Comparison of ENCODE assay signal across 31 cellular contexts in genomic region chr17:67003231-67003630, GRCh38. TPM values are rescaled to one million over a fixed set of nuclear protein-coding genes. Genes with fewer than 3 reads are reported as not detected.
"Had no signal": no experiment of that assay in that cellular context is flagged by ENCODE, and none has a peak within 500 bp of the region (broad histone marks: within the 10 kb centered on the region; RNA-seq: fewer than 3 reads in every experiment).

No MANE protein-coding gene starts in this region.

- H3K27ac ChIP-seq: neural progenitor cell, ovary, parathyroid adenoma, psoas muscle, skin epidermis, spleen, suprapubic skin, testis, tibial artery, transverse colon, upper lobe of right lung, vagina had no signal

- H3K79me2 ChIP-seq: parathyroid adenoma had no signal

- H3K4me3 ChIP-seq: neural progenitor cell, ovary, psoas muscle, skin epidermis, smooth muscle cell, spleen, suprapubic skin, testis, tibial artery, transverse colon, upper lobe of right lung, vagina had no signal

- DNase-seq: natural killer cell; occipital lobe; ovary; posterior cingulate gyrus; psoas muscle; right cardiac atrium; spleen; stimulated activated CD4-positive, alpha-beta T cell treated with anti-CD3 and anti-CD28 coated beads, Interleukin-12 subunit alpha, Interleukin-12 subunit beta, amount 100 ng/mL, for 4 hours; stimulated activated CD4-positive, alpha-beta T cell treated with anti-CD3 and anti-CD28 coated beads, Interleukin-1b, Interleukin-23, amount 100 ng/mL, for 48 hours; stimulated activated CD4-positive, alpha-beta T cell treated with anti-CD3 and anti-CD28 coated beads, Interleukin-4, amount 100 ng/mL, for 1 hour; stimulated activated CD4-positive, alpha-beta T cell treated with anti-CD3 and anti-CD28 coated beads, Interleukin-4, amount 100 ng/mL, for 4 hours; stimulated activated CD8-positive, alpha-beta memory T cell treated with anti-CD3 and anti-CD28 coated beads, Interleukin-4, amount 100 ng/mL, for 48 hours; stimulated activated naive CD4-positive, alpha-beta T cell; stimulated activated naive CD8-positive, alpha-beta T cell treated with anti-CD3 and anti-CD28 coated beads, Interleukin-15, amount 100 ng/mL, for 72 hours; stimulated activated naive CD8-positive, alpha-beta T cell treated with anti-CD3 and anti-CD28 coated beads, Interleukin-15, Interleukin-2, amounts not matched to agents 100 U/mL and 50 U/mL, for 24 hours; substantia nigra; testis; tibial artery; transverse colon; upper lobe of right lung had no signal

- H3K36me3 ChIP-seq: neural progenitor cell, ovary, spleen, suprapubic skin, tibial artery, transverse colon, upper lobe of right lung, vagina had no signal

- H3K9ac ChIP-seq: neural progenitor cell, parathyroid adenoma had no signal

- H3K9me3 ChIP-seq: ovary, psoas muscle, testis, transverse colon, upper lobe of right lung, vagina had no signal

- H3K4me1 ChIP-seq: parathyroid adenoma, psoas muscle, spleen, suprapubic skin, testis, tibial artery, transverse colon, upper lobe of right lung, vagina had no signal

- H2AFZ ChIP-seq: parathyroid adenoma had no signal

- H3K4me2 ChIP-seq: neural progenitor cell, smooth muscle cell had no signal

- ATAC-seq: natural killer cell; psoas muscle; right cardiac atrium; sciatic nerve; stimulated activated memory B cell treated with anti-CD40 and anti-IgM and Interleukin-4, amounts not matched to agents 10 μg/mL and 1 μg/mL and 100 μg/mL, for 72 hours; stimulated activated naive CD8-positive, alpha-beta T cell treated with anti-CD3 and anti-CD28 coated beads, Interleukin-15, amount 100 ng/mL, for 72 hours; stimulated activated naive CD8-positive, alpha-beta T cell treated with anti-CD3 and anti-CD28 coated beads, Interleukin-15, Interleukin-2, amounts not matched to agents 100 U/mL and 50 U/mL, for 24 hours; upper lobe of right lung had no signal

- H3K27me3 ChIP-seq: neural progenitor cell, ovary, testis, transverse colon, upper lobe of right lung, vagina had no signal

RNA-seq across cellular contexts. Expression of gene CACNG4, which starts 38.7 kb away (rescaled TPM):
- total RNA-seq: natural killer cell, osteoblast, psoas muscle, renal cortical epithelial cell, spleen had no signal
- polyA plus RNA-seq: spleen had no signal

RNA-seq across cellular contexts. Expression of gene CACNG1, which starts 41.1 kb away (rescaled TPM):
- total RNA-seq: natural killer cell, osteoblast, renal cortical epithelial cell, right cardiac atrium, sciatic nerve, smooth muscle cell, spleen, suprapubic skin, testis, transverse colon, upper lobe of right lung, vagina had no signal
- polyA plus RNA-seq: ovary, right cardiac atrium, smooth muscle cell, spleen, urinary bladder had no signal
